In the genomic region with DNA sequence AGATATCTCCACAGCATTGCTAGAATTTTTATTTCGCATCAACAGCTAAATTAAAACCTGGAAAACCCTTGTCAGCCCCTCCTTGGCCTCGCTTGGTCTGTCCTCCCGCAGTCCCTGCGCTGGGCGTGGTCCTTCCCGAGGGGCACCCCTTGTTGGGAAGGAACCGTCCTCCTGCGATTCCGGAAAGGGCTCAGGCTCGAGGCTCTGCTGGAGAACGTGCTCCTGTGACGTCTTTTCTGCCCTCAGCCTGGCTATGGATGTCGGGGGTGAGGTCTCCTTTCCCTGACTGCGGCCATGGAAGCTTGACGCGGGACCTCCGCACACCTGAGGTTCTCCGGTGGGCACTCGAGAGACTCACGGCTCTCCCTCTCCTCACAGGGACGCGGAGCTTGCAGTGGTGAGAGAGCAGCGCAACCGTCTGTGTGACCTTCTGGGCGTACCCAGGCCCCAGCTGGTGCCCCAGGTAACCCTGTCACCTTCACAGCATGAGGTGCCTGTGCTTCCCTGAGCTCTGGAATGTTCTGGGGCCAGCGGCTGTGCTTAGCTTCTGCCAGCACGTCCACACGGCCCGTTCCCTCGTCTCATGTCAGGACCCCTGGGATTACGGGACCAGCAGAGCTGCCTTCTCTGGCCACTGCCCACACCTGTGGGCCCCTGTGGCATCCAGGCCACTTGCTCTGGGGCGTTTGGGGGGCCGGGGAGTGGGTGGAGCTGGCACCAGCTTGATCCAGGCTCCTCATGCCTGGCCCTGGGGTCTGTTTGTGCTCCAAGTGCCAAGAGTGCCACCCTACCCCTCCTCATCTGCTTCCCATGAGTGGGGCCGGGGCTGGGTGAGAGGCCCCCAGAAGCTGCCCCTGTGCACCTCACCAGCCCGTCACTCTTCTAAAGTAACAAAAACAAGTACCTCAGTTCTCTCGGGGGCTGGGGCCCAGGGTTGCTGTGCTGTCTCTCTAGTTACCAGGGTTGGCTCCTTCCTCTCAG, we compare ENCODE assay signal across 30 cellular contexts.
A peak's percentile ranks its signal among the peaks of the same experiment; 100 is the strongest.
DNase-seq lines count a peak whose midpoint lies in the region; ATAC-seq, FAIRE-seq and TF ChIP-seq lines count a peak whose summit lies in the region.
"Had no signal": no experiment of that assay in that cellular context is flagged by ENCODE, and none has a peak within 500 bp of the region (broad histone marks: within the 10 kb centered on the region; RNA-seq: fewer than 3 reads in every experiment).

No MANE protein-coding gene starts in this region.

- no peaks in the 10 kb centered on the region for H3K4me1 Mint-ChIP-seq in activated CD8-positive, alpha-beta T cell treated with anti-CD3 and anti-CD28 coated beads, Interleukin-2, amount 10 ng/mL, durations not matched to agents 7 days and 5 days (ENCODE audit: low read depth)
- no peaks in the 10 kb centered on the region for H3K4me1 Mint-ChIP-seq in activated CD8-positive, alpha-beta T cell treated with anti-CD3 and anti-CD28 coated beads for 36 hours (ENCODE audit: low read depth)
- H3K4me1 Mint-ChIP-seq: activated CD4-positive, alpha-beta T cell treated with anti-CD3 and anti-CD28 coated beads, Interleukin-2, amount 10 ng/mL, durations not matched to agents 24 days and 14 days; activated T-helper 17 cell treated with anti-CD3 and anti-CD28 coated beads, Interleukin-2, amount 50 U/mL, for 72 hours; neural crest cell had no signal

- H3K27me3 Mint-ChIP-seq in activated CD8-positive, alpha-beta T cell treated with anti-CD3 and anti-CD28 coated beads, Interleukin-2, amount 10 ng/mL, durations not matched to agents 7 days and 5 days (ENCODE audit: low read depth): no peaks in the 10 kb centered on the region
- H3K27me3 Mint-ChIP-seq in activated CD8-positive, alpha-beta T cell treated with anti-CD3 and anti-CD28 coated beads for 36 hours: no peaks in the 10 kb centered on the region
- H3K27me3 Mint-ChIP-seq: activated CD4-positive, alpha-beta T cell treated with anti-CD3 and anti-CD28 coated beads, Interleukin-2, amount 10 ng/mL, durations not matched to agents 24 days and 14 days; activated T-helper 17 cell treated with anti-CD3 and anti-CD28 coated beads, Interleukin-2, amount 50 U/mL, for 72 hours; CD4-positive, alpha-beta T cell; effector memory CD8-positive, alpha-beta T cell; T-helper 17 cell had no signal

- H3K4me3 Mint-ChIP-seq in activated CD8-positive, alpha-beta T cell treated with anti-CD3 and anti-CD28 coated beads, Interleukin-2, amount 10 ng/mL, durations not matched to agents 7 days and 5 days: no peak overlapping the region
- no peak overlapping the region for H3K4me3 Mint-ChIP-seq in activated CD8-positive, alpha-beta T cell treated with anti-CD3 and anti-CD28 coated beads for 36 hours
- H3K4me3 Mint-ChIP-seq: activated CD4-positive, alpha-beta T cell treated with anti-CD3 and anti-CD28 coated beads, Interleukin-2, amount 10 ng/mL, durations not matched to agents 24 days and 14 days; activated T-helper 17 cell treated with anti-CD3 and anti-CD28 coated beads, Interleukin-2, amount 50 U/mL, for 72 hours; CD4-positive, alpha-beta T cell; effector memory CD8-positive, alpha-beta T cell; neural crest cell; T-helper 17 cell had no signal

- H3K79me2 ChIP-seq in HepG2 (ENCODE audit: insufficient read depth, low read length): no peaks in the 10 kb centered on the region

- H3K36me3 ChIP-seq in Peyer's patch (peaks cover 0 to 74% (median 0%) of the 10 kb centered on the region in 3 donors), HepG2 (replicated peaks in 1 of 2; ENCODE audit: control insufficient read depth in 1 of 2, insufficient read depth in 2 of 2, low read length in 2 of 2) (peaks cover 26 to 71% of the 10 kb centered on the region in 2 experiments), spleen (peaks cover 0 to 100% (median 85%) of the 10 kb centered on the region in 6 donors)

- no peak overlapping the region for H3K27ac Mint-ChIP-seq in activated CD8-positive, alpha-beta T cell treated with anti-CD3 and anti-CD28 coated beads, Interleukin-2, amount 10 ng/mL, durations not matched to agents 7 days and 5 days
- no peak overlapping the region for H3K27ac Mint-ChIP-seq in activated CD8-positive, alpha-beta T cell treated with anti-CD3 and anti-CD28 coated beads for 36 hours
- H3K27ac Mint-ChIP-seq: activated CD4-positive, alpha-beta T cell treated with anti-CD3 and anti-CD28 coated beads, Interleukin-2, amount 10 ng/mL, durations not matched to agents 24 days and 14 days; activated T-helper 17 cell treated with anti-CD3 and anti-CD28 coated beads, Interleukin-2, amount 50 U/mL, for 72 hours; CD4-positive, alpha-beta T cell; effector memory CD8-positive, alpha-beta T cell; T-helper 17 cell had no signal

- no peak for FAIRE-seq in HepG2 (lab: Jason Lieb, UNC)
- no peak for FAIRE-seq in HTR-8/SVneo (lab: Jason Lieb, UNC)
- FAIRE-seq: colon, GM19239, small intestine had no signal

- no peak for TF ChIP-seq POLR2A in Peyer's patch (IDR thresholded peaks at IDR 0.05)
- TF ChIP-seq POLR2A in HepG2 (IDR thresholded peaks at IDR 0.05; ENCODE audit: insufficient read depth in 1 of 2, low read depth in 2 of 2, low read length in 2 of 2): no peak
- no peak for TF ChIP-seq POLR2A in spleen (IDR thresholded peaks at IDR 0.05)

- no TSS peak for BruUV-seq in HepG2 (replicated peaks; lab: Mats Ljungman, UMichigan)

- H3K9ac ChIP-seq in HepG2 (ENCODE audit: insufficient read depth, low read depth, low read length): no peak overlapping the region

- H3K27ac ChIP-seq in Peyer's patch: no peak overlapping the region
- no peak overlapping the region for H3K27ac ChIP-seq in HepG2 (ENCODE audit: extremely low read length, insufficient read depth, low read length)
- no peak overlapping the region for H3K27ac ChIP-seq in spleen
- H3K27ac ChIP-seq: brain microvascular endothelial cell, foreskin keratinocyte, psoas muscle, SK-N-MC, thoracic aorta had no signal

- POLR2A ChIA-PET in activated CD8-positive, alpha-beta T cell treated with anti-CD3 and anti-CD28 coated beads, Interleukin-2, amount 10 ng/mL, durations not matched to agents 7 days and 5 days (lab: Charles Lee): no interaction called here
- POLR2A ChIA-PET in activated CD8-positive, alpha-beta T cell treated with anti-CD3 and anti-CD28 coated beads for 36 hours (lab: Charles Lee): no interaction called here
- POLR2A ChIA-PET in HepG2 (lab: Yijun Ruan, JAX): no interaction called here

- CTCF ChIA-PET in activated CD8-positive, alpha-beta T cell treated with anti-CD3 and anti-CD28 coated beads, Interleukin-2, amount 10 ng/mL, durations not matched to agents 7 days and 5 days (lab: Charles Lee): no interaction called here
- CTCF ChIA-PET in activated CD8-positive, alpha-beta T cell treated with anti-CD3 and anti-CD28 coated beads for 36 hours (lab: Charles Lee): no interaction called here
- CTCF ChIA-PET in HepG2 (lab: Yijun Ruan, JAX; ENCODE audit: low intra/inter-chr PET ratio, low total read pairs): no interaction called here

- DNase-seq in activated CD8-positive, alpha-beta T cell treated with anti-CD3 and anti-CD28 coated beads, Interleukin-2, amount 10 ng/mL, durations not matched to agents 7 days and 5 days: no peak
- DNase-seq in activated CD8-positive, alpha-beta T cell treated with anti-CD3 and anti-CD28 coated beads for 36 hours: no peak
- peak in 2 of 3 donors; percentile 37 to 40 for DNase-seq in Peyer's patch
- DNase-seq in HepG2 (ENCODE audit: low spot score): no peak
- DNase-seq in spleen: peak; percentile 54
- no peak for DNase-seq in NCI-H226
- no peak for DNase-seq in HTR-8/SVneo (ENCODE audit: insufficient read length, low spot score)
- DNase-seq: 8988T; activated CD4-positive, alpha-beta T cell treated with anti-CD3 and anti-CD28 coated beads, Interleukin-2, amount 10 ng/mL, durations not matched to agents 24 days and 14 days; brain microvascular endothelial cell; DMS 273 treated with DMSO at 0.1 percent for 48 hours; effector memory CD8-positive, alpha-beta T cell; foreskin keratinocyte; HCEC 1CT; Kasumi-1; NCI-H187; NCI-H526; small intestine; stimulated activated CD4-positive, alpha-beta T cell treated with anti-CD3 and anti-CD28 coated beads, Interleukin-2, amount 100 ng/mL, for 48 hours; stimulated activated naive CD4-positive, alpha-beta T cell; T-helper 17 cell had no signal

- peaks cover 23% of the 10 kb centered on the region for H3K9me3 Mint-ChIP-seq in activated CD8-positive, alpha-beta T cell treated with anti-CD3 and anti-CD28 coated beads, Interleukin-2, amount 10 ng/mL, durations not matched to agents 7 days and 5 days (ENCODE audit: insufficient read depth)
- peaks cover 25% of the 10 kb centered on the region for H3K9me3 Mint-ChIP-seq in activated CD8-positive, alpha-beta T cell treated with anti-CD3 and anti-CD28 coated beads for 36 hours

- H3K27me3 ChIP-seq in Peyer's patch (no peaks in the 10 kb centered on the region), HepG2 (ENCODE audit: control insufficient read depth in 1 of 2, insufficient read depth in 2 of 2, low read length in 2 of 2) (no peaks in the 10 kb centered on the region), spleen (replicated peaks in 1 of 7) (no peaks in the 10 kb centered on the region)
- H3K27me3 ChIP-seq: brain microvascular endothelial cell, foreskin keratinocyte had no signal

- no peak for TF ChIP-seq CTCF in activated CD8-positive, alpha-beta T cell treated with anti-CD3 and anti-CD28 coated beads for 36 hours (IDR thresholded peaks at IDR 0.05)
- TF ChIP-seq CTCF in Peyer's patch (IDR thresholded peaks at IDR 0.05): no peak
- TF ChIP-seq CTCF in HepG2 (CRISPR knock-in tag; IDR thresholded peaks at IDR 0.05): no peak
- TF ChIP-seq CTCF in spleen (IDR thresholded peaks at IDR 0.05 in 8 of 11, conservative IDR thresholded peaks at IDR 0.05 in 3 of 11): no peak

- H3K4me3 ChIP-seq in Peyer's patch (no peak overlapping the region), HepG2 (replicated peaks in 1 of 3; ENCODE audit: insufficient read depth in 1 of 3, low read depth in 2 of 3, low read length in 3 of 3) (no peak overlapping the region), spleen (no peak overlapping the region)
- H3K4me3 ChIP-seq: psoas muscle, SK-N-MC, thoracic aorta had no signal

- H3K9me3 ChIP-seq in Peyer's patch: peaks cover 0 to 22% (median 9%) of the 10 kb centered on the region in 4 donors
- peaks cover 19% of the 10 kb centered on the region for H3K9me3 ChIP-seq in HepG2 (ENCODE audit: low read length)
- peaks cover 8 to 33% (median 27%) of the 10 kb centered on the region in 8 donors for H3K9me3 ChIP-seq in spleen

- TF ChIP-seq EP300 in HepG2 (IDR thresholded peaks at IDR 0.05; ENCODE audit: low read depth in 2 of 2, low read length in 2 of 2) (no peak), HepG2 (CRISPR knock-in tag; IDR thresholded peaks at IDR 0.05; ENCODE audit: borderline replicate concordance) (no peak)

- in situ Hi-C loops in HepG2 (cut with HindIII; ENCODE audit: extremely low pct_ligation_motif_present, low pct_unique_long_range_greater_than_20kb): no loop called here

- H3K4me2 ChIP-seq in HepG2 (ENCODE audit: low read depth, low read length): no peak overlapping the region

- no peak for TF ChIP-seq RAD21 in HepG2 (CRISPR knock-in tag; IDR thresholded peaks at IDR 0.05)

- H2AFZ ChIP-seq in HepG2 (ENCODE audit: low read length): no peak overlapping the region

- H3K36me3 Mint-ChIP-seq in activated CD8-positive, alpha-beta T cell treated with anti-CD3 and anti-CD28 coated beads, Interleukin-2, amount 10 ng/mL, durations not matched to agents 7 days and 5 days (ENCODE audit: low read depth): peaks cover 71% of the 10 kb centered on the region
- peaks cover 60% of the 10 kb centered on the region for H3K36me3 Mint-ChIP-seq in activated CD8-positive, alpha-beta T cell treated with anti-CD3 and anti-CD28 coated beads for 36 hours (ENCODE audit: low read depth)

- no peaks in the 10 kb centered on the region for H3K4me1 ChIP-seq in Peyer's patch
- no peaks in the 10 kb centered on the region for H3K4me1 ChIP-seq in HepG2 (ENCODE audit: insufficient read depth, low read length)
- H3K4me1 ChIP-seq in spleen: no peaks in the 10 kb centered on the region
- H3K4me1 ChIP-seq: foreskin keratinocyte, psoas muscle had no signal

- intact Hi-C loops in activated CD8-positive, alpha-beta T cell treated with anti-CD3 and anti-CD28 coated beads for 36 hours (cut with micrococcal nuclease): no loop called here
- intact Hi-C loops in HepG2 (cut with micrococcal nuclease; ENCODE audit: unreplicated experiment): no loop called here
- intact Hi-C loops in spleen (cut with DNase I; ENCODE audit: low total_unique reads): no loop called here

- ATAC-seq in activated CD8-positive, alpha-beta T cell treated with anti-CD3 and anti-CD28 coated beads, Interleukin-2, amount 10 ng/mL, durations not matched to agents 7 days and 5 days: peak; percentile 27
- ATAC-seq in activated CD8-positive, alpha-beta T cell treated with anti-CD3 and anti-CD28 coated beads for 36 hours: no peak
- ATAC-seq in HepG2: no peak
- no peak for ATAC-seq in HG03108 (IDR thresholded peaks at IDR 0.05; ENCODE audit: unreplicated experiment)
- ATAC-seq: effector memory CD8-positive, alpha-beta T cell; foreskin keratinocyte; psoas muscle; T-helper 17 cell had no signal

- 98% methylated on average over 35 of the region's 36 CpGs for WGBS in HepG2 (ENCODE audit: low lambda C conversion rate)
- 94 to 95% (median 95%) methylated on average over 24 to 36 of the region's 36 CpGs for WGBS in spleen, 5 donors

- H4K20me1 ChIP-seq in HepG2 (ENCODE audit: insufficient read depth, low read length): no peaks in the 10 kb centered on the region

Comparison
In these comparisons a context has a peak if more than half of its experiments do, and no peak if none do; other contexts are left out.
1. DNase-seq: peak in Peyer's patch (2 of 3) and spleen (single experiment); none in activated CD8-positive, alpha-beta T cell treated with anti-CD3 and anti-CD28 coated beads, Interleukin-2, amount 10 ng/mL, durations not matched to agents 7 days and 5 days (single experiment), activated CD8-positive, alpha-beta T cell treated with anti-CD3 and anti-CD28 coated beads for 36 hours (single experiment), HepG2 (single experiment), NCI-H226 (single experiment) and HTR-8/SVneo (single experiment).